8 cellular contexts compared by ENCODE assay signal in the genomic region with DNA sequence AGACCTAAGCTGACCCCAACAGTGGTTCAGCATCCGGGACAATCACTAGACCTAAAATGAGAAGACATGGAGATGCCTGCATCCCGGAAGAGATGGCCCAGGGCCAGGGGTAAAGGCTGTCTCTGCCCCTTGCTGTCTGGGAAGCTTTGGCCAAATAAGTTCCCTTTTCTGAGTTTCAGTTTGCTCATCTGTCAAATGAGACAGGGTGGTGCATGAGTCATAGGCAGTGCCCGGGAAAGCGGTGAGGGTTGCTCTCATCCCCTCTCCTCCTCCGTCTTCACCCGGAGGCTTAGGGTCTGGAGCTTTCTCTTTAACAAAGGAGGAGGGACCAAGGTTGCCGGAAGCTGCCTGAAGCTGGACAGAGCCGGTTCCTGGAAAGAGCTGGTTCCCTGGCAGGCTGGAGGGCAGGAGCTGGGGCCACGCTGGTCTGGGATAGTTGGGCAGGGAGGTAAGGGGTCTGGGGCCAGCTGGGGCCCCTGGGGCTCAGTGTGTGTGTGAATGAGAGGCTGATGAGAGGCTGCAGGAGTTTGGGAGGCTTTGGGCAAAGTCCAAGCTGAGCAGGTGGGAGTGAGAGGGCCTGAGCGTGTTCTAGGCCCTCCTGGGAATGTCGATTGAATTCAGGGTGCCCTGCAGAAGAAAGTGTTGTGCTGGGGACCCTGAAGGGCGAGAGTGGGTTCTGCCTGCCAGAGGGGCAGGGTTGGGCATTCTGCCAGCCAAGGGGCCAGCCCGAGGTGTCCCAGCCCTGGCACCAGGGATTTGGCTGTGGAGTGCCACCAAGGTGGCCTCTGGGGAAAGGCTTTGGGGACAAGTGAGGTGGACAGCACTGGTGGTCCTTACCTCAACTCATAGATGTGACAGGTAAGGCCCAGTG. TPM values are rescaled to one million over a fixed set of nuclear protein-coding genes. Genes with fewer than 3 reads are reported as not detected.
DNase-seq lines count a peak whose midpoint lies in the region; ATAC-seq and TF ChIP-seq lines count a peak whose summit lies in the region.

A gene with protein sequence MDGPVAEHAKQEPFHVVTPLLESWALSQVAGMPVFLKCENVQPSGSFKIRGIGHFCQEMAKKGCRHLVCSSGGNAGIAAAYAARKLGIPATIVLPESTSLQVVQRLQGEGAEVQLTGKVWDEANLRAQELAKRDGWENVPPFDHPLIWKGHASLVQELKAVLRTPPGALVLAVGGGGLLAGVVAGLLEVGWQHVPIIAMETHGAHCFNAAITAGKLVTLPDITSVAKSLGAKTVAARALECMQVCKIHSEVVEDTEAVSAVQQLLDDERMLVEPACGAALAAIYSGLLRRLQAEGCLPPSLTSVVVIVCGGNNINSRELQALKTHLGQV (plus strand): TSS at position 351 of the 871 bp plus-strand sequence. CDS start 5,603 bp downstream, outside the sequence.

- no peaks in the 10 kb centered on the region for H4K20me1 ChIP-seq in OCI-LY7 (ENCODE audit: insufficient read depth, low read length)

- BruUV-seq in OCI-LY7 (replicated peaks; lab: Mats Ljungman, UMichigan) (no TSS peak), MCF 10A (replicated peaks; lab: Mats Ljungman, UMichigan) (TSS peak; percentile 64)

- TF ChIP-seq CTCF in OCI-LY7 (conservative IDR thresholded peaks at IDR 0.05; ENCODE audit: low read length) (no peak), MCF 10A (IDR thresholded peaks at IDR 0.05; ENCODE audit: unreplicated experiment) (no peak)

- H3K4me2 ChIP-seq in OCI-LY7 (ENCODE audit: low read length), result peak within 1 kb of the TSS; percentile 59

- H3K4me3 ChIP-seq in OCI-LY7 (ENCODE audit: low read depth, low read length, poor library complexity, severe bottlenecking), result peak within 1 kb of the TSS; percentile 45
- peak within 1 kb of the TSS; percentile 56 to 80 (median 73) for H3K4me3 ChIP-seq in skeletal muscle tissue (ENCODE audit: low read length in 3 of 3)

- CTCF ChIA-PET in OCI-LY7 (lab: Charles Lee; ENCODE audit: unreplicated experiment), result no interaction called here
- CTCF ChIA-PET in MCF 10A (lab: Yijun Ruan, JAX), result interaction anchor here (0.7 kb wide), 3 partner anchors 53 to 545 kb away, joined by 3 to 4 read pairs (median 3); no protein-coding TSS in a partner anchor

- H2AFZ ChIP-seq in OCI-LY7 (ENCODE audit: low read length), result peak within 1 kb of the TSS; percentile 89

- no peaks in the 10 kb centered on the region for H3K9me2 ChIP-seq in OCI-LY7 (ENCODE audit: insufficient read depth, low read length)

- no peaks in the 10 kb centered on the region for H3K9me3 ChIP-seq in OCI-LY7 (ENCODE audit: low read length)
- H3K9me3 ChIP-seq in skeletal muscle tissue (ENCODE audit: control insufficient read depth in 3 of 3, low read length in 3 of 3), result no peaks in the 10 kb centered on the region

- H3K9ac ChIP-seq in skeletal muscle tissue (ENCODE audit: low read depth in 1 of 3, low read length in 3 of 3), result peak within 1 kb of the TSS; percentile 45 to 72 (median 72)

- H3K36me3 ChIP-seq in OCI-LY7 (ENCODE audit: insufficient read depth, low read length) (no peaks in the 10 kb centered on the region), skeletal muscle tissue (ENCODE audit: control insufficient read depth in 3 of 3, insufficient read depth in 3 of 3, low read length in 3 of 3) (no peaks in the 10 kb centered on the region)

- H3K27me3 Mint-ChIP-seq in MCF 10A (ENCODE audit: insufficient read depth, unreplicated experiment) (no peaks in the 10 kb centered on the region), immature natural killer cell (ENCODE audit: low read depth in 3 of 3) (peaks cover 0 to 6% (median 4%) of the 10 kb centered on the region in 3 donors)

- H3K4me1 Mint-ChIP-seq in MCF 10A (ENCODE audit: insufficient read depth, unreplicated experiment) (peaks cover 5% of the 10 kb centered on the region), immature natural killer cell (peaks cover 0 to 2% of the 10 kb centered on the region in 2 donors)

- POLR2A ChIA-PET in OCI-LY7 (lab: Charles Lee), result interaction anchor here (0.5 to 0.9 kb wide), 4 partner anchors 109 to 365 kb away, joined by 3 to 4 read pairs (median 3); no protein-coding TSS in a partner anchor
- POLR2A ChIA-PET in MCF 10A (lab: Yijun Ruan, JAX), result interaction anchor here (0.8 to 1.7 kb wide), 6 partner anchors 14 to 237 kb away, joined by 3 to 9 read pairs (median 3); a partner anchor contains a TSS

- no peaks in the 10 kb centered on the region for H3K79me2 ChIP-seq in OCI-LY7 (ENCODE audit: insufficient read depth, low read depth, low read length)

- H3K4me3 Mint-ChIP-seq in MCF 10A (ENCODE audit: unreplicated experiment) (peak within 1 kb of the TSS; percentile 91), immature natural killer cell (peak within 1 kb of the TSS; percentile 27 to 97 (median 75))

- H3K36me3 Mint-ChIP-seq in MCF 10A (ENCODE audit: insufficient read depth, unreplicated experiment) (no peaks in the 10 kb centered on the region), immature natural killer cell (no peaks in the 10 kb centered on the region)

- H3K27ac Mint-ChIP-seq in MCF 10A (ENCODE audit: low read depth, unreplicated experiment) (peak within 1 kb of the TSS; percentile 93), immature natural killer cell (peak within 1 kb of the TSS in 3 of 6 donors; percentile 81 to 96 (median 82))

- H3K27ac ChIP-seq in OCI-LY7 (ENCODE audit: low read depth, low read length, poor library complexity, severe bottlenecking) (peak within 1 kb of the TSS; percentile 48), skeletal muscle tissue (ENCODE audit: low read depth, low read length) (peak within 1 kb of the TSS; percentile 33)

- intact Hi-C loops in OCI-LY7 (cut with micrococcal nuclease; ENCODE audit: unreplicated experiment) (loop anchor here (5.0 kb wide), 1 partner anchor 225 kb away; no protein-coding TSS in a partner anchor), MCF 10A (cut with micrococcal nuclease) (loop anchor here (5.0 to 10.0 kb wide), 2 partner anchors 90 to 377 kb away; no protein-coding TSS in a partner anchor)

- no peaks in the 10 kb centered on the region for H3K27me3 ChIP-seq in skeletal muscle tissue (ENCODE audit: control insufficient read depth in 3 of 3, insufficient read depth in 3 of 3, low read length in 3 of 3)

- peak; percentile 95 for DNase-seq in Daoy (ENCODE audit: low read depth)
- peak; percentile 83 for DNase-seq in OCI-LY7 (ENCODE audit: low spot score)
- peak; percentile 96 for DNase-seq in MCF 10A (ENCODE audit: unreplicated experiment)
- peak in 1 of 3 donors; percentile 47 for DNase-seq in immature natural killer cell
- no peak for DNase-seq in NCI-H1694 (lab: John Stamatoyannopoulos, UW)

- ATAC-seq in GM19455 (IDR thresholded peaks at IDR 0.05; ENCODE audit: unreplicated experiment) (peak; percentile 88), HG03457 (IDR thresholded peaks at IDR 0.05; ENCODE audit: unreplicated experiment) (peak; percentile 90)

- H3K4me1 ChIP-seq in OCI-LY7 (ENCODE audit: insufficient read depth, low read length, poor library complexity, severe bottlenecking) (peaks cover 31% of the 10 kb centered on the region), skeletal muscle tissue (ENCODE audit: control insufficient read depth in 3 of 3, insufficient read depth in 3 of 3, low read length in 3 of 3) (peaks cover 0 to 7% (median 3%) of the 10 kb centered on the region in 3 donors)

- no peaks in the 10 kb centered on the region for H3K9me3 Mint-ChIP-seq in MCF 10A (ENCODE audit: unreplicated experiment)
- no peaks in the 10 kb centered on the region for H3K9me3 Mint-ChIP-seq in immature natural killer cell

RNA-seq across cellular contexts. Expression of the gene that starts here (rescaled TPM):
- total RNA-seq in Daoy (2014; rRNA removed; shearing (Covaris generic)), result 41.7 and 42.8 TPM in 2 replicates
- total RNA-seq in OCI-LY7 (2014; rRNA removed; shearing (Covaris generic)), result not detected in 2 replicates
- not detected in 2 replicates for total RNA-seq in OCI-LY7 (2022)
- total RNA-seq in MCF 10A (2022), result 21.1 and 32.7 TPM in 2 replicates
- 1 to 10 TPM; 1.1 to 3.9 (median 2.7) TPM for polyA plus RNA-seq in immature natural killer cell
- 0.52 TPM for total RNA-seq in skeletal muscle tissue

Comparison
In these comparisons a context has a peak if more than half of its experiments do, and no peak if none do; other contexts are left out.
1. RNA of the gene that starts here (total RNA-seq): 41.7 to 42.8 TPM in Daoy and 21.1 to 32.7 TPM in MCF 10A; 0.52 TPM in skeletal muscle tissue (single experiment) and not detected in OCI-LY7; every median in the first group is over 10 times any median in the second.
2. Peak in DNase-seq, H3K4me3 ChIP-seq, H3K27ac ChIP-seq and H3K4me2 ChIP-seq in OCI-LY7; RNA of the gene not detected or under 1 TPM.